Comparison of ENCODE assay signal across 8 cellular contexts in genomic region chr3:44554626-44555592, GRCh38. TPM values are rescaled to one million over a fixed set of nuclear protein-coding genes. Genes with fewer than 3 reads are reported as not detected.
DNase-seq lines count a peak whose midpoint lies in the region; ATAC-seq, FAIRE-seq and TF ChIP-seq lines count a peak whose summit lies in the region.

TSS of gene ZKSCAN7 (plus strand) at chr3:44555193. CDS start at chr3:44557048, 1,855 bp downstream.

- H3K79me2 ChIP-seq in keratinocyte (ENCODE audit: control insufficient read depth, insufficient read depth, low read length): no peaks in the 10 kb centered on the region

- H3K9me3 ChIP-seq in HUES6 (ENCODE audit: control insufficient read depth, insufficient read depth, low read depth, low read length) (peaks cover 8% of the 10 kb centered on the region; the same call in 1 of the 2 replicates), keratinocyte (ENCODE audit: control insufficient read depth, low read depth, low read length) (no peaks in the 10 kb centered on the region)

- H3K27ac ChIP-seq in HUES6 (ENCODE audit: low read depth, low read length): peak within 1 kb of the TSS; percentile 14
- H3K27ac ChIP-seq in keratinocyte (ENCODE audit: control insufficient read depth, insufficient read depth, low read length): peak within 1 kb of the TSS; percentile 47

- H3K4me2 ChIP-seq in keratinocyte (ENCODE audit: control insufficient read depth, extremely low read depth, insufficient read depth, low read depth, low read length): peak within 1 kb of the TSS; percentile 98

- no peaks in the 10 kb centered on the region for H3K9me1 ChIP-seq in keratinocyte (ENCODE audit: control insufficient read depth, extremely low read depth, insufficient read depth, low read length)

- H4K20me1 ChIP-seq in keratinocyte (ENCODE audit: control insufficient read depth, extremely low read depth, insufficient read depth, low read length): no peaks in the 10 kb centered on the region

- peak; percentile 71 for TF ChIP-seq POLR2A in GM19099 (IDR thresholded peaks at IDR 0.05; ENCODE audit: extremely low read depth, insufficient read length, low read depth)

- peak; percentile 23 for FAIRE-seq in keratinocyte (lab: Jason Lieb, UNC)

- H3K9ac ChIP-seq in HUES6 (ENCODE audit: low read length) (peak within 1 kb of the TSS; percentile 87), keratinocyte (ENCODE audit: control insufficient read depth, extremely low read depth, insufficient read depth, low read length) (peak within 1 kb of the TSS; percentile 70)

- dilution Hi-C loops in keratinocyte (cut with MboI; ENCODE audit: extremely low pct_ligation_motif_present, low sequenced_read_pairs): no loop called here

- no peak for ATAC-seq in GM18861 (IDR thresholded peaks at IDR 0.05; ENCODE audit: unreplicated experiment)

- peaks cover 8% of the 10 kb centered on the region for H3K4me1 ChIP-seq in HUES6 (ENCODE audit: control insufficient read depth, insufficient read depth, low read length)
- peaks cover 11% of the 10 kb centered on the region for H3K4me1 ChIP-seq in keratinocyte (ENCODE audit: control insufficient read depth, extremely low read depth, insufficient read depth, low read length)

- H3K27me3 ChIP-seq in HUES6 (ENCODE audit: control insufficient read depth, insufficient read depth, low read length): peaks cover 36% of the 10 kb centered on the region
- no peaks in the 10 kb centered on the region for H3K27me3 ChIP-seq in keratinocyte (ENCODE audit: control insufficient read depth, extremely low read depth, insufficient read depth, low read length)

- H3K4me3 ChIP-seq in HUES6 (ENCODE audit: low read depth, low read length) (peak within 1 kb of the TSS; percentile 92), keratinocyte (ENCODE audit: control insufficient read depth in 2 of 3, extremely low read depth in 1 of 3, insufficient read depth in 2 of 3, low read depth in 1 of 3, low read length in 3 of 3) (peak within 1 kb of the TSS; percentile 51 to 93 (median 78))

- peaks cover 31% of the 10 kb centered on the region for H3K36me3 ChIP-seq in HUES6 (ENCODE audit: control insufficient read depth, insufficient read depth, low read length)
- H3K36me3 ChIP-seq in keratinocyte (ENCODE audit: control insufficient read depth in 2 of 2, extremely low read depth in 1 of 2, insufficient read depth in 2 of 2, low read length in 2 of 2): peaks cover 0 to 5% of the 10 kb centered on the region in 2 experiments

- TF ChIP-seq CTCF in keratinocyte (optimal IDR thresholded peaks at IDR 0.05 in 1 of 3, IDR thresholded peaks at IDR 0.05 in 1 of 3, conservative IDR thresholded peaks at IDR 0.05 in 1 of 3; ENCODE audit: extremely low read depth in 1 of 3, insufficient read depth in 2 of 3, low read length in 3 of 3): peak in 2 of 3 experiments; percentile 10 to 22

- H2AFZ ChIP-seq in keratinocyte (ENCODE audit: control insufficient read depth, low read length): peak within 1 kb of the TSS; percentile 98

- DNase-seq in AG08395 (ENCODE audit: low spot score) (peak; percentile 80), cerebellum (ENCODE audit: low spot score) (peak; percentile 88), keratinocyte (ENCODE audit: low read depth, low spot score) (no peak)
- DNase-seq in activated CD4-positive, alpha-beta T cell treated with anti-CD3 and anti-CD28 coated beads for 1 hour: peak; percentile 26
- DNase-seq in stimulated activated CD4-positive, alpha-beta T cell treated with anti-CD3 and anti-CD28 coated beads, Interleukin-12 subunit alpha, Interleukin-12 subunit beta, amount 100 ng/mL, for 24 hours (ENCODE audit: low read depth in 2 of 2): peak; percentile 17 to 36

RNA-seq across cellular contexts. Expression of gene ZKSCAN7, which starts in this region (rescaled TPM):
- total RNA-seq in cerebellum: 27.1 TPM
- polyA plus RNA-seq in keratinocyte: 0.93 to 1.9 TPM (median 1.6 TPM) in 3 replicates
- 0.70 TPM for polyA plus RNA-seq in keratinocyte (2011; ENCODE audit: low read depth)
- polyA plus RNA-seq in keratinocyte (2011; cell fraction: cytosol; rRNA removed): 0.69 and 0.70 TPM in 2 replicates
- polyA plus RNA-seq in keratinocyte (2011; cell fraction: nucleus; rRNA removed): 3.5 and 4.1 TPM in 2 replicates
- 0.59 and 0.61 TPM in 2 replicates for polyA plus RNA-seq in keratinocyte (2012; ENCODE audit: low replicate concordance)
- 0.93 to 3.7 TPM (median 1.7 TPM) in 3 replicates for polyA minus RNA-seq in keratinocyte
- polyA minus RNA-seq in keratinocyte (2011; cell fraction: cytosol; rRNA and poly(A)+ RNA removed): 0.77 TPM
- 2.1 and 5.4 TPM in 2 replicates for polyA minus RNA-seq in keratinocyte (2011; cell fraction: nucleus; rRNA and poly(A)+ RNA removed)
